Comparison of ENCODE assay signal across 8 cellular contexts in the genomic region with DNA sequence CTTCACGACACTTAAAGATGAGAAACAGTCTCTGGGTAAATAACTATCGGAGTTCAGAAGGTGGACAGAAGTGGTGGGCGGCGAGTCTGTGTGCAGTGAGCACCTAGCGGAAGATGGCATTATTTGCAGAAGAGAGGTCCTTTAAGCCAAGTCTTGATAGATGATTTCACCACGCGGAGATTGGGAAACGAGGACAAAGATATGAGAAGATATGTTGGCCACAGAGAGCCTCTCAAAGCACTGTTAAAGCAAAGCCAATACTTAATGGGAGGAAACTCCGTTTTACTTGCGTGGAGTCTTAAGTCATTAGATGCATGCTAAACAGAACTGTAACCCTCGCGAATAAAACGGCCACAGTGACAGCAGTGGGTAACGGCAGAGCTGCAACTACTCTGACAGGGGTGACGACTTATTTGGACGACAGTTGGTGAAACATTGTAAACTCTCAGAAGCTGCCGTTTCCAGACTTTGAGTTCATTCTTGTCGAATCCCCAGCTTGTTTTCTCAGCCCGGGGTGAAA. TPM values are rescaled to one million over a fixed set of nuclear protein-coding genes. Genes with fewer than 3 reads are reported as not detected.
DNase-seq lines count a peak whose midpoint lies in the region; ATAC-seq and TF ChIP-seq lines count a peak whose summit lies in the region.

No MANE protein-coding gene starts in this region.

- peaks cover 44% of the 10 kb centered on the region for H3K79me2 ChIP-seq in PC-3 (ENCODE audit: low read length)

- H3K4me3 ChIP-seq in PC-3 (ENCODE audit: low read length) (peak overlapping the region; percentile 92), gastrocnemius medialis (peak overlapping the region; percentile 75 to 97 (median 92))

- ATAC-seq in HG03442 (IDR thresholded peaks at IDR 0.05; ENCODE audit: unreplicated experiment), result peak; percentile 19
- peak; percentile 12 for ATAC-seq in PC-3
- peak; percentile 9 to 15 for ATAC-seq in left cardiac atrium
- ATAC-seq in gastrocnemius medialis, result peak; percentile 23 to 51
- ATAC-seq in GM21515 (IDR thresholded peaks at IDR 0.05; ENCODE audit: unreplicated experiment), result no peak

- BruUV-seq in PC-3 (replicated peaks; lab: Mats Ljungman, UMichigan), result TSS peak; percentile 93

- DNase-seq in NCI-H82 (lab: John Stamatoyannopoulos, UW), result peak; percentile 79
- no peak for DNase-seq in NCI-H82 treated with DMSO at 0.1 percent for 48 hours (lab: John Stamatoyannopoulos, UW; ENCODE audit: unreplicated experiment)
- DNase-seq in PC-3, result no peak
- peak; percentile 56 for DNase-seq in activated naive CD4-positive, alpha-beta T cell treated with Interleukin-2 at 50 U/mL for 16 hours
- DNase-seq in left cardiac atrium, result peak; percentile 44
- peak; percentile 14 to 48 for DNase-seq in gastrocnemius medialis

- TF ChIP-seq CTCF in PC-3 (conservative IDR thresholded peaks at IDR 0.05; ENCODE audit: low read depth, low read length) (peak; percentile 37; the same call in 1 of the 2 replicates), gastrocnemius medialis (IDR thresholded peaks at IDR 0.05 in 4 of 5, conservative IDR thresholded peaks at IDR 0.05 in 1 of 5) (peak in 3 of 5 experiments; percentile 21 to 44 (median 37))

- H3K27me3 ChIP-seq in PC-3 (ENCODE audit: low read length), result no peaks in the 10 kb centered on the region
- no peaks in the 10 kb centered on the region for H3K27me3 ChIP-seq in gastrocnemius medialis

- peak overlapping the region; percentile 57 for H3K27ac ChIP-seq in PC-3 (ENCODE audit: low read length)
- peak overlapping the region; percentile 93 to 98 (median 97) for H3K27ac ChIP-seq in gastrocnemius medialis

- H3K9me3 ChIP-seq in PC-3 (ENCODE audit: low read length) (no peaks in the 10 kb centered on the region), gastrocnemius medialis (no peaks in the 10 kb centered on the region)

- TF ChIP-seq POLR2A in gastrocnemius medialis (IDR thresholded peaks at IDR 0.05), result no peak

- POLR2A ChIA-PET in PC-3 (lab: Charles Lee; ENCODE audit: unreplicated experiment), result no interaction called here

- intact Hi-C loops in PC-3 (cut with micrococcal nuclease) (loop anchor here (2.0 to 5.0 kb wide), 3 partner anchors 71 to 203 kb away; a partner anchor contains a TSS), left cardiac atrium (cut with DNase I) (loop anchor here in 1 of 2 donors (10.0 kb wide), 1 partner anchor 69 kb away; a partner anchor contains a TSS), gastrocnemius medialis (cut with DNase I; ENCODE audit: low total_unique reads) (loop anchor here (1.0 to 2.0 kb wide), 2 partner anchors 15 to 72 kb away; a partner anchor contains a TSS)

- peak overlapping the region; percentile 94 for H3K9ac ChIP-seq in PC-3 (ENCODE audit: low read length)

- peak overlapping the region; percentile 88 for H3K4me2 ChIP-seq in PC-3 (ENCODE audit: low read length)

- H3K4me1 ChIP-seq in PC-3 (ENCODE audit: insufficient read depth, low read length) (peaks cover 10% of the 10 kb centered on the region; the same call in 1 of the 2 replicates), gastrocnemius medialis (peaks cover 14 to 35% of the 10 kb centered on the region in 2 donors)

- in situ Hi-C loops in gastrocnemius medialis (cut with MboI; ENCODE audit: low sequenced_read_pairs in 4 of 4), result loop anchor here in 1 of 4 donors (10.0 kb wide), 1 partner anchor 79 kb away; a partner anchor contains a TSS

- H3K36me3 ChIP-seq in PC-3 (ENCODE audit: low read depth, low read length), result no peaks in the 10 kb centered on the region
- H3K36me3 ChIP-seq in gastrocnemius medialis, result no peaks in the 10 kb centered on the region

- no peaks in the 10 kb centered on the region for H3F3A ChIP-seq in PC-3 (ENCODE audit: low read length, unreplicated experiment)

- peaks cover 24% of the 10 kb centered on the region for H4K20me1 ChIP-seq in PC-3 (ENCODE audit: low read length)

- H2AFZ ChIP-seq in PC-3 (ENCODE audit: low read length), result peak overlapping the region; percentile 99

- H3K9me2 ChIP-seq in PC-3 (replicated peaks; ENCODE audit: low read length), result no peaks in the 10 kb centered on the region

- CTCF ChIA-PET in PC-3 (lab: Charles Lee), result no interaction called here

RNA-seq across cellular contexts. Expression of a gene that starts 0.6 kb away (rescaled TPM):
- total RNA-seq in PC-3 (2014; rRNA removed), result 17.1 and 17.8 TPM in 2 replicates
- total RNA-seq in left cardiac atrium, result 10 to 100 TPM; 30.0 to 36.9 TPM
- 100 to 1,000 TPM in 3 of 4 donors, 10 to 100 TPM in 1; 83.7 to 197 (median 157) TPM for total RNA-seq in gastrocnemius medialis

Comparison
In these comparisons a context has a peak if more than half of its experiments do, and no peak if none do; other contexts are left out.
1. DNase-seq: peak in NCI-H82 (single experiment), activated naive CD4-positive, alpha-beta T cell treated with Interleukin-2 at 50 U/mL for 16 hours (single experiment), left cardiac atrium (single experiment) and gastrocnemius medialis (2 of 2); none in NCI-H82 treated with DMSO at 0.1 percent for 48 hours (single experiment) and PC-3 (single experiment).